Comparison of ENCODE assay signal across 6 cellular contexts in genomic region chr17:4988168-4988567, GRCh38. TPM values are rescaled to one million over a fixed set of nuclear protein-coding genes. Genes with fewer than 3 reads are reported as not detected.
DNase-seq lines count a peak whose midpoint lies in the region; ATAC-seq and TF ChIP-seq lines count a peak whose summit lies in the region.

No MANE protein-coding gene starts in this region.

- in situ Hi-C loops in GM13976 (cut with MboI; ENCODE audit: low sequenced_read_pairs, unreplicated experiment) = no loop called here

- CTCF ChIA-PET in AG04450 (lab: Charles Lee) = interaction anchor here (0.6 to 1.4 kb wide), 8 partner anchors 7 to 79 kb away, joined by 3 to 7 read pairs (median 4); partner anchors contain the start of genes INCA1, KIF1C and SLC25A11
- CTCF ChIA-PET in RWPE1 (lab: Yijun Ruan, JAX) = interaction anchor here (0.7 to 2.0 kb wide), 5 partner anchors 10 to 79 kb away, joined by 3 to 9 read pairs (median 5); partner anchors contain the start of genes ENO3, INCA1 and KIF1C

- no peaks in the 10 kb centered on the region for H3K36me3 ChIP-seq in iPS-15b (ENCODE audit: control insufficient read depth, insufficient read depth, low read length)

- H3K4me3 ChIP-seq in AG04450 (ENCODE audit: low read depth, low read length) (peak overlapping the region; percentile 85), iPS-15b (ENCODE audit: low read depth, low read length) (peak overlapping the region; percentile 82)

- TF ChIP-seq CTCF in AG04450 (IDR thresholded peaks at IDR 0.05; ENCODE audit: low read depth, low read length) = no peak
- TF ChIP-seq CTCF in RWPE1 (conservative IDR thresholded peaks at IDR 0.05; ENCODE audit: low read depth) = no peak
- TF ChIP-seq CTCF in GM13976 (IDR thresholded peaks at IDR 0.05; ENCODE audit: borderline replicate concordance, control extremely low read depth, extremely low read depth, insufficient read depth, missing control alignments) = no peak

- DNase-seq in AG04450 (ENCODE audit: low read depth, low spot score) = no peak
- DNase-seq in RWPE1 (ENCODE audit: low spot score) = no peak
- no peak for DNase-seq in GM13976 (ENCODE audit: low spot score)
- DNase-seq in NCI-H1048 (lab: John Stamatoyannopoulos, UW) = no peak

- peak overlapping the region; percentile 54 for H3K9ac ChIP-seq in iPS-15b (ENCODE audit: low read depth, low read length)

- peaks cover 4% of the 10 kb centered on the region for H3K4me1 ChIP-seq in iPS-15b (ENCODE audit: control insufficient read depth, insufficient read depth, low read length)

- H3K27ac ChIP-seq in AG04450 (ENCODE audit: low read depth, low read length) (peak overlapping the region; percentile 52), RWPE1 (peak overlapping the region; percentile 87)

- H3K9me3 ChIP-seq in AG04450 (ENCODE audit: control insufficient read depth, insufficient read depth, low read length) = no peaks in the 10 kb centered on the region; the same call in 1 of the 2 replicates
- H3K9me3 ChIP-seq in iPS-15b (ENCODE audit: control insufficient read depth, insufficient read depth, low read length) = no peaks in the 10 kb centered on the region

- ATAC-seq in HG02798 (IDR thresholded peaks at IDR 0.05; ENCODE audit: poor library complexity, unreplicated experiment) = no peak

- H3K27me3 ChIP-seq in AG04450 (ENCODE audit: control insufficient read depth, insufficient read depth, low read length) (no peaks in the 10 kb centered on the region), iPS-15b (ENCODE audit: control insufficient read depth, insufficient read depth, low read length) (no peaks in the 10 kb centered on the region)

- POLR2A ChIA-PET in AG04450 (lab: Yijun Ruan, JAX) (interaction anchor here (0.8 to 3.1 kb wide), 4 partner anchors 9 to 21 kb away, joined by 3 to 11 read pairs (median 5); partner anchors contain the start of genes INCA1, KIF1C and SPAG7), RWPE1 (lab: Yijun Ruan, JAX; ENCODE audit: low non-redundant PET) (interaction anchor here (1.5 kb wide), 1 partner anchor 10 kb away, joined by 6 read pairs; the partner anchor contains the start of genes INCA1 and KIF1C)

RNA-seq across cellular contexts. Expression of gene CAMTA2, which starts 0.7 kb away (rescaled TPM):
- polyA plus RNA-seq in AG04450 (2011; rRNA removed) = 18.0 and 20.0 TPM in 2 replicates
- polyA minus RNA-seq in AG04450 (2011; rRNA and poly(A)+ RNA removed) = 12.0 and 14.8 TPM in 2 replicates

RNA-seq across cellular contexts. Expression of gene INCA1, which starts 9.2 kb away (rescaled TPM):
- 0.29 and 0.56 TPM in 2 replicates for polyA plus RNA-seq in AG04450 (2011; rRNA removed)
- polyA minus RNA-seq in AG04450 (2011; rRNA and poly(A)+ RNA removed) = 0.39 and 0.87 TPM in 2 replicates

RNA-seq across cellular contexts. Expression of gene KIF1C, which starts 9.6 kb away (rescaled TPM):
- polyA plus RNA-seq in AG04450 (2011; rRNA removed) = 46.9 and 49.8 TPM in 2 replicates
- polyA minus RNA-seq in AG04450 (2011; rRNA and poly(A)+ RNA removed) = 62.0 and 84.3 TPM in 2 replicates

RNA-seq across cellular contexts. Expression of gene SPAG7, which starts 20.6 kb away (rescaled TPM):
- polyA plus RNA-seq in AG04450 (2011; rRNA removed) = 71.0 and 71.1 TPM in 2 replicates
- 27.9 and 32.1 TPM in 2 replicates for polyA minus RNA-seq in AG04450 (2011; rRNA and poly(A)+ RNA removed)

RNA-seq across cellular contexts. Expression of gene ENO3, which starts 37.2 kb away (rescaled TPM):
- 2.3 and 3.2 TPM in 2 replicates for polyA plus RNA-seq in AG04450 (2011; rRNA removed)
- polyA minus RNA-seq in AG04450 (2011; rRNA and poly(A)+ RNA removed) = 2.1 and 2.6 TPM in 2 replicates
